In the genomic region with DNA sequence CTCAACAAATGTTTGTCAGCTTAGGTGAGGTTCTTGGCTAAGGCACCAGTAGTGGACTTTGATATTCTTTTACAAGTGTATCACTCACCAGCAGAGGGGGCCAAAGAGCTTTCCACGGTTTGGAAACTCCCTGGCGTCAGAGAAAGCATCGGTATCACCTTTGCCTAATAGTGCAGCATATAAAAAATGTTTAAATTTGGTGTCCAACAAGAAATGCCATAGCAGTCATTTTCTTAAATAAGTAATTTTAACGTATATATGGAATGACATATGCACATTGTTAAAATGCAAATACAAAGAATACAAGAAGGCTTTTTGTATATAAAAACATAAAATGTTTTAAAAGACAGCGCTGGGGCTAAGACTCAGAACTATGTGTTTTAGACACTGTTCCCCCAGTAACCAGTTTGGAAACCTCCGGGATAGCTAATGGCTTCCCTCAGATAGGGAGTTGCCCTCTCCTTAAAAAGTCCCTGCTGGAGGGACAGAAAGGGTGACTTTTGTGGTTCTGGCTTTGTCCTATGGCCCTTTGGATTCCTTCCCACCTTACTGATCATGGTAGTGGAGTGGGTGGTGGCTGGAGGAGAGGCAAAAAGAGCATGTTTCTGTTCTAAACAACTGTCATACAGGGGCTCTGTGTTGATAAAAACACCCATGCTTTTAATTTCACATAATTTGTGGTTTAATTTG, we compare ENCODE assay signal across 8 cellular contexts.
DNase-seq lines count a peak whose midpoint lies in the region; ATAC-seq lines count a peak whose summit lies in the region.

No MANE protein-coding gene starts in this region.

- ATAC-seq in HG03066 (IDR thresholded peaks at IDR 0.05; ENCODE audit: low read depth, unreplicated experiment) (peak; percentile 64), left lobe of liver (peak; percentile 95)

- DNase-seq in NCI-H1436 (lab: John Stamatoyannopoulos, UW), result peak; percentile 75
- no peak for DNase-seq in NCI-H1436 treated with DMSO at 0.1 percent for 48 hours (lab: John Stamatoyannopoulos, UW)
- peak; percentile 57 for DNase-seq in NCI-H345 treated with DMSO at 0.1 percent for 48 hours (lab: John Stamatoyannopoulos, UW; ENCODE audit: unreplicated experiment)
- DNase-seq in activated CD4-positive, CD25-positive, alpha-beta regulatory T cell treated with anti-CD3 and anti-CD28 coated beads, Interleukin-2, amount 50 U/mL, for 72 hours, result peak; percentile 78
- DNase-seq in cerebellum (ENCODE audit: low spot score), result peak; percentile 50
- DNase-seq in left lobe of liver (ENCODE audit: low spot score), result peak; percentile 87
- DNase-seq in stimulated activated CD4-positive, alpha-beta T cell treated with anti-CD3 and anti-CD28 coated beads, Interleukin-2, amount 100 ng/mL, for 48 hours, result peak; percentile 86 to 91
